Comparison of ENCODE assay signal across 14 cellular contexts in the genomic region with DNA sequence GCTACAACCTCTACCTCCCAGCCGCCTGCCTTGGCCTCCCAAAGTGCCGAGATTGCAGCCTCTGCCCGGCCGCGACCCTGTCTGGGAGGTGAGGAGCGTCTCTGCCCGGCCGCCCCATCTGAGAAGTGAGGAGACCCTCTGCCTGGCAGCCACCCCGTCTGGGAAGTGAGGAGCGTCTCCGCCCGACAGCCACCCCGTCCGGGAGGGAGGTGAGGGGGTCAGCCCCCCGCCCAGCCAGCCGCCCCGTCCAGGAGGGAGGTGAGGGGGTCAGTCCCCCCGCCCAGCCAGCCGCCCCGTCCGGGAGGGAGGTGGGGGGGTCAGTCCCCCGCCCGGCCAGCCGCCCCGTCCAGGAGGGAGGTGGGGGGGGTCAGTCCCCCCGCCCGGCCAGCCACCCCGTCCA. TPM values are rescaled to one million over a fixed set of nuclear protein-coding genes. Genes with fewer than 3 reads are reported as not detected.
"Had no signal": no experiment of that assay in that cellular context is flagged by ENCODE, and none has a peak within 500 bp of the region (broad histone marks: within the 10 kb centered on the region; RNA-seq: fewer than 3 reads in every experiment).

No MANE protein-coding gene starts in this region.

RNA-seq across cellular contexts. Expression of gene OR11H6, which starts 11.1 kb away (rescaled TPM):
- total RNA-seq: activated B cell treated with CpG ODN at 0.5 μM for 24 hours; activated CD4-positive, alpha-beta memory T cell treated with anti-CD3 and anti-CD28 coated beads for 36 hours; activated CD4-positive, alpha-beta memory T cell treated with anti-CD3 and anti-CD28 coated beads, Interleukin-2, amount 10 ng/mL, durations not matched to agents 7 days and 5 days; activated CD4-positive, alpha-beta T cell treated with anti-CD3 and anti-CD28 coated beads for 36 hours; activated CD4-positive, alpha-beta T cell treated with anti-CD3 and anti-CD28 coated beads, Interleukin-2, amount 10 ng/mL, durations not matched to agents 7 days and 5 days; activated CD8-positive, alpha-beta memory T cell treated with anti-CD3 and anti-CD28 coated beads for 36 hours; activated CD8-positive, alpha-beta memory T cell treated with anti-CD3 and anti-CD28 coated beads, Interleukin-2, amount 10 ng/mL, durations not matched to agents 7 days and 5 days; activated CD8-positive, alpha-beta T cell treated with anti-CD3 and anti-CD28 coated beads for 36 hours; activated CD8-positive, alpha-beta T cell treated with anti-CD3 and anti-CD28 coated beads, Interleukin-2, amount 10 ng/mL, durations not matched to agents 7 days and 5 days; T-cell; T-helper 1 cell treated with Interleukin-12 subunit alpha and Interleukin-12 subunit beta and Interleukin-4 antibody, amounts not matched to agents 30 ng/mL and 1 ng/mL, for 36 hours; T-helper 17 cell; T-helper 2 cell treated with Interferon-gamma antibody and Interleukin-4, amounts not matched to agents 100 ng/mL and 5 ng/mL, for 36 hours; WTC11 had no signal

RNA-seq across cellular contexts. Expression of gene OR11H7, which starts 16.4 kb away (rescaled TPM):
- total RNA-seq: activated B cell treated with CpG ODN at 0.5 μM for 24 hours; activated CD4-positive, alpha-beta memory T cell treated with anti-CD3 and anti-CD28 coated beads for 36 hours; activated CD4-positive, alpha-beta memory T cell treated with anti-CD3 and anti-CD28 coated beads, Interleukin-2, amount 10 ng/mL, durations not matched to agents 7 days and 5 days; activated CD4-positive, alpha-beta T cell treated with anti-CD3 and anti-CD28 coated beads for 36 hours; activated CD4-positive, alpha-beta T cell treated with anti-CD3 and anti-CD28 coated beads, Interleukin-2, amount 10 ng/mL, durations not matched to agents 7 days and 5 days; activated CD8-positive, alpha-beta memory T cell treated with anti-CD3 and anti-CD28 coated beads for 36 hours; activated CD8-positive, alpha-beta memory T cell treated with anti-CD3 and anti-CD28 coated beads, Interleukin-2, amount 10 ng/mL, durations not matched to agents 7 days and 5 days; activated CD8-positive, alpha-beta T cell treated with anti-CD3 and anti-CD28 coated beads for 36 hours; activated CD8-positive, alpha-beta T cell treated with anti-CD3 and anti-CD28 coated beads, Interleukin-2, amount 10 ng/mL, durations not matched to agents 7 days and 5 days; T-cell; T-helper 1 cell treated with Interleukin-12 subunit alpha and Interleukin-12 subunit beta and Interleukin-4 antibody, amounts not matched to agents 30 ng/mL and 1 ng/mL, for 36 hours; T-helper 17 cell; T-helper 2 cell treated with Interferon-gamma antibody and Interleukin-4, amounts not matched to agents 100 ng/mL and 5 ng/mL, for 36 hours; WTC11 had no signal

RNA-seq across cellular contexts. Expression of gene OR11G2, which starts 21.7 kb away (rescaled TPM):
- total RNA-seq: activated B cell treated with CpG ODN at 0.5 μM for 24 hours; activated CD4-positive, alpha-beta memory T cell treated with anti-CD3 and anti-CD28 coated beads for 36 hours; activated CD4-positive, alpha-beta memory T cell treated with anti-CD3 and anti-CD28 coated beads, Interleukin-2, amount 10 ng/mL, durations not matched to agents 7 days and 5 days; activated CD4-positive, alpha-beta T cell treated with anti-CD3 and anti-CD28 coated beads for 36 hours; activated CD4-positive, alpha-beta T cell treated with anti-CD3 and anti-CD28 coated beads, Interleukin-2, amount 10 ng/mL, durations not matched to agents 7 days and 5 days; activated CD8-positive, alpha-beta memory T cell treated with anti-CD3 and anti-CD28 coated beads for 36 hours; activated CD8-positive, alpha-beta memory T cell treated with anti-CD3 and anti-CD28 coated beads, Interleukin-2, amount 10 ng/mL, durations not matched to agents 7 days and 5 days; activated CD8-positive, alpha-beta T cell treated with anti-CD3 and anti-CD28 coated beads for 36 hours; activated CD8-positive, alpha-beta T cell treated with anti-CD3 and anti-CD28 coated beads, Interleukin-2, amount 10 ng/mL, durations not matched to agents 7 days and 5 days; T-cell; T-helper 1 cell treated with Interleukin-12 subunit alpha and Interleukin-12 subunit beta and Interleukin-4 antibody, amounts not matched to agents 30 ng/mL and 1 ng/mL, for 36 hours; T-helper 17 cell; T-helper 2 cell treated with Interferon-gamma antibody and Interleukin-4, amounts not matched to agents 100 ng/mL and 5 ng/mL, for 36 hours; WTC11 had no signal

RNA-seq across cellular contexts. Expression of gene OR11H4, which starts 26.7 kb away (rescaled TPM):
- total RNA-seq: activated B cell treated with CpG ODN at 0.5 μM for 24 hours; activated CD4-positive, alpha-beta memory T cell treated with anti-CD3 and anti-CD28 coated beads for 36 hours; activated CD4-positive, alpha-beta memory T cell treated with anti-CD3 and anti-CD28 coated beads, Interleukin-2, amount 10 ng/mL, durations not matched to agents 7 days and 5 days; activated CD4-positive, alpha-beta T cell treated with anti-CD3 and anti-CD28 coated beads for 36 hours; activated CD4-positive, alpha-beta T cell treated with anti-CD3 and anti-CD28 coated beads, Interleukin-2, amount 10 ng/mL, durations not matched to agents 7 days and 5 days; activated CD8-positive, alpha-beta memory T cell treated with anti-CD3 and anti-CD28 coated beads for 36 hours; activated CD8-positive, alpha-beta memory T cell treated with anti-CD3 and anti-CD28 coated beads, Interleukin-2, amount 10 ng/mL, durations not matched to agents 7 days and 5 days; activated CD8-positive, alpha-beta T cell treated with anti-CD3 and anti-CD28 coated beads for 36 hours; activated CD8-positive, alpha-beta T cell treated with anti-CD3 and anti-CD28 coated beads, Interleukin-2, amount 10 ng/mL, durations not matched to agents 7 days and 5 days; T-cell; T-helper 1 cell treated with Interleukin-12 subunit alpha and Interleukin-12 subunit beta and Interleukin-4 antibody, amounts not matched to agents 30 ng/mL and 1 ng/mL, for 36 hours; T-helper 17 cell; T-helper 2 cell treated with Interferon-gamma antibody and Interleukin-4, amounts not matched to agents 100 ng/mL and 5 ng/mL, for 36 hours; WTC11 had no signal
